ENCODE assay signal across 20 cellular contexts in genomic region chr2:1626271-1626681, GRCh38.
DNase-seq lines count a peak whose midpoint lies in the region; ATAC-seq, FAIRE-seq and TF ChIP-seq lines count a peak whose summit lies in the region.
"Had no signal": no experiment of that assay in that cellular context is flagged by ENCODE, and none has a peak within 500 bp of the region (broad histone marks: within the 10 kb centered on the region; RNA-seq: fewer than 3 reads in every experiment).

No MANE protein-coding gene starts in this region.

- H3K27ac ChIP-seq in HUES6 (ENCODE audit: low read depth, low read length) (peak overlapping the region; percentile 80), astrocyte (ENCODE audit: low read depth, low read length) (peak overlapping the region; percentile 66), iPS-20b (ENCODE audit: low read length) (peak overlapping the region; percentile 93), skeletal muscle tissue (ENCODE audit: low read depth, low read length) (peak overlapping the region; percentile 23), gastroesophageal sphincter (no peak overlapping the region)
- H3K27ac ChIP-seq: parathyroid adenoma, tibial artery had no signal

- H3K36me3 Mint-ChIP-seq in astrocyte (ENCODE audit: low read depth, unreplicated experiment), result peaks cover 25% of the 10 kb centered on the region

- peak overlapping the region; percentile 56 for H3K4me2 ChIP-seq in astrocyte (ENCODE audit: low read length)

- FAIRE-seq in astrocyte (lab: Jason Lieb, UNC), result no peak
- FAIRE-seq: H54 had no signal

- H3K9me3 Mint-ChIP-seq in astrocyte (ENCODE audit: unreplicated experiment), result peaks cover 9% of the 10 kb centered on the region

- H3K4me1 ChIP-seq in HUES6 (ENCODE audit: control insufficient read depth, insufficient read depth, low read length), result peaks cover 16% of the 10 kb centered on the region
- H3K4me1 ChIP-seq in astrocyte (ENCODE audit: insufficient read depth, low read length), result peaks cover 18% of the 10 kb centered on the region
- peaks cover 26% of the 10 kb centered on the region; the same call in 1 of the 2 replicates for H3K4me1 ChIP-seq in iPS-20b (ENCODE audit: insufficient read depth, low read length)
- peaks cover 0 to 5% (median 4%) of the 10 kb centered on the region in 3 donors for H3K4me1 ChIP-seq in skeletal muscle tissue (ENCODE audit: control insufficient read depth in 3 of 3, insufficient read depth in 3 of 3, low read length in 3 of 3)
- peaks cover 0 to 22% (median 0%) of the 10 kb centered on the region in 3 donors for H3K4me1 ChIP-seq in gastroesophageal sphincter
- H3K4me1 ChIP-seq: parathyroid adenoma had no signal

- H3K9me3 ChIP-seq in HUES6 (ENCODE audit: control insufficient read depth, insufficient read depth, low read depth, low read length), result peaks cover 11% of the 10 kb centered on the region
- no peaks in the 10 kb centered on the region for H3K9me3 ChIP-seq in astrocyte (ENCODE audit: insufficient read depth, low read depth, low read length)
- no peaks in the 10 kb centered on the region for H3K9me3 ChIP-seq in iPS-20b (ENCODE audit: insufficient read depth, low read depth, low read length)
- H3K9me3 ChIP-seq in skeletal muscle tissue (ENCODE audit: control insufficient read depth in 3 of 3, low read length in 3 of 3), result no peaks in the 10 kb centered on the region
- H3K9me3 ChIP-seq in gastroesophageal sphincter, result peaks cover 0 to 11% (median 0%) of the 10 kb centered on the region in 3 donors

- TF ChIP-seq CTCF in astrocyte (IDR thresholded peaks at IDR 0.05; ENCODE audit: insufficient read depth, low read depth, low read length), result no peak
- TF ChIP-seq CTCF in gastroesophageal sphincter (IDR thresholded peaks at IDR 0.05), result no peak

- no peak for TF ChIP-seq EP300 in gastroesophageal sphincter (IDR thresholded peaks at IDR 0.05)

- TF ChIP-seq POLR2A in gastroesophageal sphincter (IDR thresholded peaks at IDR 0.05), result no peak

- no peaks in the 10 kb centered on the region for H3K27me3 ChIP-seq in HUES6 (ENCODE audit: control insufficient read depth, insufficient read depth, low read length)
- no peaks in the 10 kb centered on the region for H3K27me3 ChIP-seq in astrocyte (ENCODE audit: insufficient read depth, low read length)
- no peaks in the 10 kb centered on the region for H3K27me3 ChIP-seq in iPS-20b (ENCODE audit: insufficient read depth, low read length)
- peaks cover 0 to 12% (median 3%) of the 10 kb centered on the region in 3 donors for H3K27me3 ChIP-seq in skeletal muscle tissue (ENCODE audit: control insufficient read depth in 3 of 3, insufficient read depth in 3 of 3, low read length in 3 of 3)
- H3K27me3 ChIP-seq in gastroesophageal sphincter, result peaks cover 6% of the 10 kb centered on the region
- H3K27me3 ChIP-seq: heart left ventricle, tibial artery had no signal

- H3K36me3 ChIP-seq in HUES6 (ENCODE audit: control insufficient read depth, insufficient read depth, low read length), result peaks cover 18% of the 10 kb centered on the region
- peaks cover 14% of the 10 kb centered on the region for H3K36me3 ChIP-seq in astrocyte (ENCODE audit: insufficient read depth, low read length)
- peaks cover 18% of the 10 kb centered on the region for H3K36me3 ChIP-seq in iPS-20b (ENCODE audit: insufficient read depth, low read depth, low read length)
- no peaks in the 10 kb centered on the region for H3K36me3 ChIP-seq in skeletal muscle tissue (ENCODE audit: control insufficient read depth in 3 of 3, insufficient read depth in 3 of 3, low read length in 3 of 3)
- H3K36me3 ChIP-seq in gastroesophageal sphincter, result peaks cover 0 to 9% of the 10 kb centered on the region in 2 donors

- DNase-seq in astrocyte (ENCODE audit: low read depth), result no peak
- no peak for DNase-seq in MV-4-11 (lab: John Stamatoyannopoulos, UW)
- DNase-seq: activated CD4-positive, CD25-positive, alpha-beta regulatory T cell; activated CD8-positive, alpha-beta memory T cell treated with anti-CD3 and anti-CD28 coated beads for 24 hours; activated gamma-delta T cell; AML-193; GF-D8; NCI-H2081 treated with DMSO at 0.1 percent for 48 hours; T-helper 1 cell; tibial artery had no signal

- ATAC-seq in gastroesophageal sphincter, result no peak
- ATAC-seq in HG02678 (IDR thresholded peaks at IDR 0.05; ENCODE audit: unreplicated experiment), result no peak
- no peak for ATAC-seq in HG03025 (IDR thresholded peaks at IDR 0.05; ENCODE audit: low FRiP score, unreplicated experiment)

- H3K4me3 ChIP-seq in HUES6 (ENCODE audit: low read depth, low read length), result no peak overlapping the region
- no peak overlapping the region for H3K4me3 ChIP-seq in astrocyte (ENCODE audit: insufficient read depth, low read depth, low read length)
- H3K4me3 ChIP-seq in iPS-20b (ENCODE audit: low read length), result peak overlapping the region; percentile 63; the same call in 1 of the 2 replicates
- no peak overlapping the region for H3K4me3 ChIP-seq in skeletal muscle tissue (ENCODE audit: low read length in 3 of 3)
- no peak overlapping the region for H3K4me3 ChIP-seq in gastroesophageal sphincter
- H3K4me3 ChIP-seq: heart left ventricle, smooth muscle cell, tibial artery had no signal

- H3K4me1 Mint-ChIP-seq in astrocyte (ENCODE audit: low read depth, unreplicated experiment), result peaks cover 17% of the 10 kb centered on the region

- H3K9ac ChIP-seq in HUES6 (ENCODE audit: low read length) (peak overlapping the region; percentile 78), astrocyte (ENCODE audit: low read length) (peak overlapping the region; percentile 45), iPS-20b (ENCODE audit: low read depth, low read length) (peak overlapping the region; percentile 71; the same call in 1 of the 2 replicates), skeletal muscle tissue (ENCODE audit: low read depth in 1 of 3, low read length in 3 of 3) (no peak overlapping the region)
- H3K9ac ChIP-seq: parathyroid adenoma had no signal

- no peak overlapping the region for H2AFZ ChIP-seq in astrocyte (ENCODE audit: low read depth, low read length)
- H2AFZ ChIP-seq: parathyroid adenoma had no signal

- H3K4me3 Mint-ChIP-seq in astrocyte (ENCODE audit: unreplicated experiment), result no peak overlapping the region

- H3K79me2 ChIP-seq in astrocyte (ENCODE audit: insufficient read depth, low read length), result no peaks in the 10 kb centered on the region
- H3K79me2 ChIP-seq: parathyroid adenoma had no signal

- H3K27ac Mint-ChIP-seq in astrocyte (ENCODE audit: unreplicated experiment), result peak overlapping the region; percentile 13

- H3K27me3 Mint-ChIP-seq in astrocyte (ENCODE audit: low read depth, unreplicated experiment), result peaks cover 4% of the 10 kb centered on the region

- WGBS in gastroesophageal sphincter (ENCODE audit: low coverage in 1 of 2), 2 donors, result 58 to 75% methylated on average over 4 to 7 of the region's 8 CpGs

- no peaks in the 10 kb centered on the region for H4K20me1 ChIP-seq in astrocyte (ENCODE audit: insufficient read depth, low read length)

Comparison
In these comparisons a context has a peak if more than half of its experiments do, and no peak if none do; other contexts are left out.
1. H3K27ac ChIP-seq: peak in HUES6 (single experiment), astrocyte (single experiment), iPS-20b (single experiment) and skeletal muscle tissue (single experiment); none in gastroesophageal sphincter (0 of 4).
2. H3K9ac ChIP-seq: peak in HUES6 (single experiment), astrocyte (single experiment) and iPS-20b (single experiment); none in skeletal muscle tissue (0 of 3).